ENCODE assay signal across 25 cellular contexts in the genomic region with DNA sequence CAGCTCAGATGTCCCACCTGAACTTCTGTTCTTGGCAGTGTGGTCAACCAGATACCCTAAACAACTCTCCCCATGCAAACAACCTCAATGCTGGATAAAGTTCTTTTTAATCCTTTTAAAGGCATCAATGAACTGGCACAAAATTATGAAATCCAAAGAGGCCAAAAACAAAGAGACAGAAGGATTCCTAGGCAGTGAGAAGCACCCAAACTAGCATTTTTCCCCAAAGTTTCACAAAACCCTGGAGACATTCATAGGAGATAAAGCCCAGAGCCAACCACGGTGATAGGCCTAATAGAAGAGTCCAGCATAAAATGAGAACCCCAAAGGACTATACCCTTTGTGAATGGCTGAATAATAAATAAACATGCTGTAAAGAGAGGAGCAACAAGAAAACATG. TPM values are rescaled to one million over a fixed set of nuclear protein-coding genes. Genes with fewer than 3 reads are reported as not detected.
"Had no signal": no experiment of that assay in that cellular context is flagged by ENCODE, and none has a peak within 500 bp of the region (broad histone marks: within the 10 kb centered on the region; RNA-seq: fewer than 3 reads in every experiment).

No MANE protein-coding gene starts in this region.

- ATAC-seq: left cardiac atrium; lower lobe of right lung; natural killer cell treated with Interleukin-12 subunit alpha and Interleukin-12 subunit beta and Interleukin-15 and Interleukin-18, amount 100 ng/mL, for 72 hours; pancreas; right lobe of liver; stimulated activated memory B cell treated with anti-CD40 and anti-IgM and Interleukin-4, amounts not matched to agents 10 μg/mL and 1 μg/mL and 100 μg/mL, for 72 hours; upper lobe of right lung had no signal

- H3K36me3 ChIP-seq: left ventricle myocardium inferior, lower lobe of right lung, neural progenitor cell, pancreas, right lobe of liver, spleen, tibial nerve, upper lobe of right lung had no signal

- H3K27ac ChIP-seq: coronary artery, hepatocyte, left ventricle myocardium inferior, lower lobe of right lung, neural progenitor cell, pancreas, right lobe of liver, spleen, testis, tibial nerve, upper lobe of right lung had no signal

- H2AFZ ChIP-seq: hepatocyte, neural progenitor cell had no signal

- H3K79me2 ChIP-seq: hepatocyte had no signal

- H3K4me3 ChIP-seq: coronary artery, hepatocyte, left ventricle myocardium inferior, lower lobe of right lung, neural progenitor cell, pancreas, right lobe of liver, spleen, testis, tibial nerve, upper lobe of right lung had no signal

- H3K27me3 ChIP-seq: hepatocyte, neural progenitor cell, pancreas, right lobe of liver, testis, tibial nerve, upper lobe of right lung had no signal

- H3K4me2 ChIP-seq: hepatocyte, neural progenitor cell had no signal

- H3K9me3 ChIP-seq: pancreas, right lobe of liver, testis had no signal

- H3K9ac ChIP-seq: neural progenitor cell had no signal

- H3K4me1 ChIP-seq: left ventricle myocardium inferior, lower lobe of right lung, pancreas, spleen, testis, upper lobe of right lung had no signal

- DNase-seq: effector CD4-positive, alpha-beta T cell; erythroblast; foreskin melanocyte; left cardiac atrium; left ventricle myocardium inferior; lower lobe of right lung; midbrain; nucleus accumbens; stimulated activated CD4-positive, alpha-beta T cell treated with anti-CD3 and anti-CD28 coated beads, Interleukin-15, amount 100 ng/mL, for 24 hours; stimulated activated CD4-positive, alpha-beta T cell treated with anti-CD3 and anti-CD28 coated beads, Interleukin-1b, Interleukin-23, amount 100 ng/mL, for 48 hours; stimulated activated CD4-positive, alpha-beta T cell treated with anti-CD3 and anti-CD28 coated beads, Interleukin-4, amount 100 ng/mL, for 24 hours; testis had no signal

RNA-seq across cellular contexts. Expression of a gene that starts 50.7 kb away (rescaled TPM):
- total RNA-seq: endodermal cell, fibroblast of lung, left cardiac atrium, left ventricle myocardium inferior, lower lobe of right lung, renal cortical epithelial cell, right lobe of liver, tibial nerve, upper lobe of right lung had no signal
- polyA plus RNA-seq: fibroblast of lung had no signal
